22 cellular contexts compared by ENCODE assay signal in the genomic region with DNA sequence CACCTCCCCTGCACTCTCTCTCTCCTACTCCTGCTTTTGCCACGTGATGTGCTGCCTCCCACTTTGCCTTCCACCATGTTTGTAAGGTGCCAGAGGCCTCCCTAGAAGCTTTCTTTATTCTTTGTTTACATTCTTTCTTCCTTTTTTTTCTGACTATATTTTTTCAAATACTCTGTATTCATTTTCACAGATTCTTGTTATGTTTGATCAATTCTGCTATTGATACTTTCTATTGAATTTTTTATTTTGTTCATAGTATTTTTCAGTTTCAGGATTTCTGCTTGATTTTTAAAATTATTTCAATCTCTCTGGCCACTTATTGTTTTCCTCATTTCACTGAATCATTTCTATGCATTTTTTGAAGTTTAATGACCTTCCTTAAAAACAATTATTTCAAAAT.
"Had no signal": no experiment of that assay in that cellular context is flagged by ENCODE, and none has a peak within 500 bp of the region (broad histone marks: within the 10 kb centered on the region; RNA-seq: fewer than 3 reads in every experiment).

No MANE protein-coding gene starts in this region.

- H3K36me3 ChIP-seq: esophagus squamous epithelium, gastrocnemius medialis, heart right ventricle, left lung, lower lobe of right lung had no signal

- H3K27me3 ChIP-seq: esophagus squamous epithelium, gastrocnemius medialis, heart right ventricle, left lung had no signal

- H3K27ac ChIP-seq: epithelial cell of prostate, esophagus squamous epithelium, gastrocnemius medialis, heart right ventricle, left lung, lower lobe of right lung had no signal

- DNase-seq: cortex of kidney; effector CD8-positive, alpha-beta T cell; effector memory CD8-positive, alpha-beta T cell; endodermal cell; erythroblast; esophagus squamous epithelium; foreskin fibroblast; foreskin melanocyte; gastrocnemius medialis; glutamatergic neuron; head of caudate nucleus; heart right ventricle; hippocampal formation; left cardiac atrium; left lung; left ventricle myocardium superior; lower lobe of right lung; mesenchymal stem cell; mucosa of descending colon; naive B cell; naive thymus-derived CD8-positive, alpha-beta T cell had no signal

- H3K4me3 ChIP-seq: esophagus squamous epithelium, heart right ventricle, left lung, lower lobe of right lung, mucosa of descending colon had no signal

- H3K4me1 ChIP-seq: esophagus squamous epithelium, gastrocnemius medialis, heart right ventricle, left lung, lower lobe of right lung had no signal
